1 cellular context compared by ENCODE assay signal in the genomic region with DNA sequence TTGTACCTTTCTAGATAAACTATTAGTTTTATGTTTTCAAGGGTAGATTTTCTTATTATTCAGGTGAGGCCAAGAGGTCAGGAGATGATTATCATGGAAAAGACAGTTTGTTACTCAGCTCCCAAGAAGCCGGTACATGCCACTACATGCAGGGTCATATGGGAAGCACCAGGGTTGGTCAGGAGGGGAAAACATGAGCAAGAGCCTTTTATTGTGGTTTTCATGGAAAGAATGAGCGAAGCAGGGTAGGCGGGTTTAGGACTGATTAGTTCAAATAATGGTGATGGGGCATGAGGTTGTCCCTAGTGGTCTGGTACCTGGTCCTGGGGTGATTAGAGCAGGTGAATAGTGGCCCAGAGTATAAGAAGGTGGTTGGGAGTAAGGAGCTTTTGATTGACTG.
TF ChIP-seq lines count a peak whose summit lies in the region.

No MANE protein-coding gene starts in this region.

TF ChIP-seq in HepG2, 621 proteins besides CTCF, POLR2A, EP300 and RAD21 (continued from another document):
- TF ChIP-seq, protein P1, sequence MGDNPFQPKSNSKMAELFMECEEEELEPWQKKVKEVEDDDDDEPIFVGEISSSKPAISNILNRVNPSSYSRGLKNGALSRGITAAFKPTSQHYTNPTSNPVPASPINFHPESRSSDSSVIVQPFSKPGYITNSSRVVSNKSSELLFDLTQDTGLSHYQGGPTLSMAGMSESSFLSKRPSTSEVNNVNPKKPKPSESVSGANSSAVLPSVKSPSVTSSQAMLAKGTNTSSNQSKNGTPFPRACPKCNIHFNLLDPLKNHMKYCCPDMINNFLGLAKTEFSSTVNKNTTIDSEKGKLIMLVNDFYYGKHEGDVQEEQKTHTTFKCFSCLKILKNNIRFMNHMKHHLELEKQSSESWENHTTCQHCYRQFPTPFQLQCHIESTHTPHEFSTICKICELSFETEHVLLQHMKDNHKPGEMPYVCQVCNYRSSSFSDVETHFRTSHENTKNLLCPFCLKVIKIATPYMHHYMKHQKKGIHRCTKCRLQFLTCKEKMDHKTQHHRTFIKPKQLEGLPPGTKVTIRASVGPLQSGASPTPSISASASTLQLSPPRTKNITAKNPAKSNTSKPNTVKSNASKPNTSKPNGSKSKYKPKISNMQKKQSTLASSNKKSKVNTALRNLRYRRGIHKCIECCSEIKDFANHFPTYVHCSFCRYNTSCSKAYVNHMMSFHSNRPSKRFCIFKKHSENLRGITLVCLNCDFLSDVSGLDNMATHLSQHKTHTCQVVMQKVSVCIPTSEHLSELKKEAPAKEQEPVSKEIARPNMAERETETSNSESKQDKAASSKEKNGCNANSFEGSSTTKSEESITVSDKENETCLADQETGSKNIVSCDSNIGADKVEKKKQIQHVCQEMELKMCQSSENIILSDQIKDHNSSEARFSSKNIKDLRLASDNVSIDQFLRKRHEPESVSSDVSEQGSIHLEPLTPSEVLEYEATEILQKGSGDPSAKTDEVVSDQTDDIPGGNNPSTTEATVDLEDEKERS (CRISPR knock-in tag; IDR thresholded peaks at IDR 0.05): no peak
- no peak for TF ChIP-seq KLF11 (CRISPR knock-in tag; IDR thresholded peaks at IDR 0.05)
TF ChIP-seq in HepG2: peak in this region for 0.
